13 cellular contexts compared by ENCODE assay signal in genomic region chr7:47622586-47622945, GRCh38. TPM values are rescaled to one million over a fixed set of nuclear protein-coding genes. Genes with fewer than 3 reads are reported as not detected.
DNase-seq lines count a peak whose midpoint lies in the region; ATAC-seq and TF ChIP-seq lines count a peak whose summit lies in the region.
"Had no signal": no experiment of that assay in that cellular context is flagged by ENCODE, and none has a peak within 500 bp of the region (broad histone marks: within the 10 kb centered on the region; RNA-seq: fewer than 3 reads in every experiment).

No MANE protein-coding gene starts in this region.

- no peaks in the 10 kb centered on the region for H3K79me2 ChIP-seq in neural progenitor cell (ENCODE audit: low read depth)

- H3K4me3 Mint-ChIP-seq in neural progenitor cell: no peak overlapping the region
- H3K4me3 Mint-ChIP-seq: T-helper 1 cell treated with Interleukin-12 subunit alpha and Interleukin-12 subunit beta and Interleukin-4 antibody, amounts not matched to agents 30 μg/mL and 1 μg/mL, for 36 hours had no signal

- H3K4me3 ChIP-seq in Panc1 (ENCODE audit: low read depth in 2 of 2, low read length in 2 of 2) (no peak overlapping the region), esophagus squamous epithelium (no peak overlapping the region), neural progenitor cell (no peak overlapping the region), transverse colon (no peak overlapping the region)

- TF ChIP-seq CTCF in Panc1 (IDR thresholded peaks at IDR 0.05) (no peak), esophagus squamous epithelium (IDR thresholded peaks at IDR 0.05) (no peak), neural progenitor cell (IDR thresholded peaks at IDR 0.05) (no peak), transverse colon (IDR thresholded peaks at IDR 0.05) (no peak)

- peaks cover 48% of the 10 kb centered on the region for H3K4me1 Mint-ChIP-seq in neural progenitor cell

- H3K27ac ChIP-seq in Panc1 (ENCODE audit: low read length) (peak overlapping the region; percentile 100), esophagus squamous epithelium (peak overlapping the region in 3 of 4 donors; percentile 38 to 67 (median 57)), neural progenitor cell (no peak overlapping the region), transverse colon (peak overlapping the region; percentile 67 to 78 (median 74))

- CTCF ChIA-PET in Panc1 (lab: Charles Lee): no interaction called here

- H3K4me1 ChIP-seq in Panc1 (ENCODE audit: control insufficient read depth, insufficient read depth, low read length) (peaks cover 55% of the 10 kb centered on the region), esophagus squamous epithelium (peaks cover 5 to 28% (median 10%) of the 10 kb centered on the region in 3 donors), neural progenitor cell (peaks cover 8% of the 10 kb centered on the region), transverse colon (peaks cover 8 to 25% (median 15%) of the 10 kb centered on the region in 4 donors)

- peaks cover 4% of the 10 kb centered on the region for H3K9me3 Mint-ChIP-seq in neural progenitor cell
- H3K9me3 Mint-ChIP-seq: activated naive CD4-positive, alpha-beta T cell treated with anti-CD3 and anti-CD28 coated beads, Interleukin-2, amount 50 U/mL, for 72 hours; T-helper 1 cell treated with Interleukin-12 subunit alpha and Interleukin-12 subunit beta and Interleukin-4 antibody, amounts not matched to agents 30 μg/mL and 1 μg/mL, for 36 hours had no signal

- DNase-seq in Panc1 (ENCODE audit: low read depth, low spot score) (no peak), esophagus squamous epithelium (lab: John Stamatoyannopoulos, UW) (no peak), neural progenitor cell (ENCODE audit: low spot score) (no peak), transverse colon (no peak), cerebellar cortex (ENCODE audit: low spot score) (no peak), NCI-H1930 (lab: John Stamatoyannopoulos, UW) (no peak), SIG-M5 (lab: John Stamatoyannopoulos, UW) (no peak)
- DNase-seq: COR-L47, NCI-H146, NCI-H748 treated with DMSO at 0.1 percent for 48 hours had no signal

- no peak overlapping the region for H2AFZ ChIP-seq in neural progenitor cell (replicated peaks)

- no peak overlapping the region for H3K4me2 ChIP-seq in neural progenitor cell

- no peak for TF ChIP-seq POLR2A in esophagus squamous epithelium (IDR thresholded peaks at IDR 0.05)
- no peak for TF ChIP-seq POLR2A in transverse colon (IDR thresholded peaks at IDR 0.05)

- no peak for ATAC-seq in Panc1
- no peak for ATAC-seq in GM18870 (IDR thresholded peaks at IDR 0.05; ENCODE audit: unreplicated experiment)
- ATAC-seq: activated naive CD4-positive, alpha-beta T cell treated with anti-CD3 and anti-CD28 coated beads, Interleukin-2, amount 50 U/mL, for 72 hours had no signal

- POLR2A ChIA-PET in Panc1 (lab: Charles Lee): no interaction called here

- H3K36me3 Mint-ChIP-seq in neural progenitor cell: no peaks in the 10 kb centered on the region
- H3K36me3 Mint-ChIP-seq: activated naive CD4-positive, alpha-beta T cell treated with anti-CD3 and anti-CD28 coated beads, Interleukin-2, amount 50 U/mL, for 72 hours had no signal

- TF ChIP-seq EP300 in transverse colon (IDR thresholded peaks at IDR 0.05; ENCODE audit: low read depth): no peak

- no peaks in the 10 kb centered on the region for H3K36me3 ChIP-seq in Panc1 (ENCODE audit: control insufficient read depth, insufficient read depth, low read length)
- no peaks in the 10 kb centered on the region for H3K36me3 ChIP-seq in esophagus squamous epithelium
- H3K36me3 ChIP-seq in neural progenitor cell: no peaks in the 10 kb centered on the region
- no peaks in the 10 kb centered on the region for H3K36me3 ChIP-seq in transverse colon

- H3F3A ChIP-seq in neural progenitor cell (ENCODE audit: low read depth): no peaks in the 10 kb centered on the region

- H3K9me3 ChIP-seq in Panc1 (ENCODE audit: control insufficient read depth, insufficient read depth, low read depth, low read length): no peaks in the 10 kb centered on the region
- no peaks in the 10 kb centered on the region for H3K9me3 ChIP-seq in esophagus squamous epithelium
- H3K9me3 ChIP-seq in neural progenitor cell (ENCODE audit: low read depth): no peaks in the 10 kb centered on the region
- no peaks in the 10 kb centered on the region for H3K9me3 ChIP-seq in transverse colon

- intact Hi-C loops in Panc1 (cut with micrococcal nuclease; ENCODE audit: unreplicated experiment) (no loop called here), esophagus squamous epithelium (cut with DNase I) (no loop called here), transverse colon (cut with DNase I; ENCODE audit: low total_unique reads) (no loop called here)

- in situ Hi-C loops in Panc1 (cut with HindIII; ENCODE audit: low pct_unique_long_range_greater_than_20kb, low sequenced_read_pairs) (no loop called here), transverse colon (cut with MboI; ENCODE audit: low pct_ligation_motif_present in 1 of 4, low pct_unique_long_range_greater_than_20kb in 1 of 4, low sequenced_read_pairs in 3 of 4) (loop anchor here in 1 of 4 donors (25.0 kb wide), 1 partner anchor 190 kb away; no protein-coding TSS in a partner anchor)

- H3K27me3 Mint-ChIP-seq in neural progenitor cell (ENCODE audit: insufficient read depth, low read depth): peaks cover 8% of the 10 kb centered on the region

- H3K27me3 ChIP-seq in Panc1 (ENCODE audit: control insufficient read depth, insufficient read depth, low read length) (no peaks in the 10 kb centered on the region), esophagus squamous epithelium (peaks cover 0 to 8% (median 0%) of the 10 kb centered on the region in 4 donors), neural progenitor cell (no peaks in the 10 kb centered on the region), transverse colon (no peaks in the 10 kb centered on the region)

- H3K9ac ChIP-seq in neural progenitor cell: no peak overlapping the region

- H3K27ac Mint-ChIP-seq in neural progenitor cell: peak overlapping the region; percentile 94
- H3K27ac Mint-ChIP-seq: T-helper 1 cell treated with Interleukin-12 subunit alpha and Interleukin-12 subunit beta and Interleukin-4 antibody, amounts not matched to agents 30 μg/mL and 1 μg/mL, for 36 hours had no signal

- BruUV-seq in Panc1 (replicated peaks; lab: Mats Ljungman, UMichigan): no TSS peak

- H4K20me1 ChIP-seq in neural progenitor cell (ENCODE audit: low read depth): no peaks in the 10 kb centered on the region

RNA-seq across cellular contexts. Expression of gene TNS3, which starts 40.7 kb away (rescaled TPM):
- total RNA-seq in Panc1 (2021; ENCODE audit: unreplicated experiment): 533 TPM
- polyA plus RNA-seq in Panc1 (2012; ENCODE audit: insufficient read length): 322 TPM
- 10 to 100 TPM in 2 of 4 donors, 1 to 10 TPM in 2; 6.6 to 16.0 (median 9.6) TPM for total RNA-seq in esophagus squamous epithelium
- 15.0 and 21.8 TPM in 2 replicates for total RNA-seq in neural progenitor cell (ENCODE audit: low replicate concordance)
- total RNA-seq in transverse colon: 100 to 1,000 TPM in 1 of 4 donors, 10 to 100 TPM in 3; 58.5 to 104 (median 72.7) TPM
